Comparison of ENCODE assay signal across 1 cellular context in the genomic region with DNA sequence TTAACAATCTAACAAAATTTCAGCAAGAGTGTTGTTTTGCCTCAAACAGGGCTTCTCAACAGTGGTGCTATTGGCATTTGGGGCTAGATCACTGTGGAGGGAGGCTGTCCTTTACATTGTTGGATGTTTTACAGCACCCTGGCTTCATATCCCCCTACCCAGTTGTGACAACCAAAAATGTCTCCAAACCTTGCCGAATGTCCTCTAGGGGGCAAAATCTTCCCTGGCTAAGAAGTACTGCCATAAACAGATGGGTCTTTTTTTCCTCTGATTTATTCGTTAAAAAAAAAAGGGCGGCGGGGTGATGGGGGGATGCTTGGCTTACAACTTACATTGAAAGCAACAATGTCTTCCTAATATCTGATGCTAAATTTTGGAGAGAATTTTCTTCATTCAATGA.
TF ChIP-seq lines count a peak whose summit lies in the region.

No MANE protein-coding gene starts in this region.

TF ChIP-seq in GM12878, 131 proteins besides CTCF, POLR2A, EP300 and RAD21 (continued from another document):
- TF ChIP-seq, protein P1, sequence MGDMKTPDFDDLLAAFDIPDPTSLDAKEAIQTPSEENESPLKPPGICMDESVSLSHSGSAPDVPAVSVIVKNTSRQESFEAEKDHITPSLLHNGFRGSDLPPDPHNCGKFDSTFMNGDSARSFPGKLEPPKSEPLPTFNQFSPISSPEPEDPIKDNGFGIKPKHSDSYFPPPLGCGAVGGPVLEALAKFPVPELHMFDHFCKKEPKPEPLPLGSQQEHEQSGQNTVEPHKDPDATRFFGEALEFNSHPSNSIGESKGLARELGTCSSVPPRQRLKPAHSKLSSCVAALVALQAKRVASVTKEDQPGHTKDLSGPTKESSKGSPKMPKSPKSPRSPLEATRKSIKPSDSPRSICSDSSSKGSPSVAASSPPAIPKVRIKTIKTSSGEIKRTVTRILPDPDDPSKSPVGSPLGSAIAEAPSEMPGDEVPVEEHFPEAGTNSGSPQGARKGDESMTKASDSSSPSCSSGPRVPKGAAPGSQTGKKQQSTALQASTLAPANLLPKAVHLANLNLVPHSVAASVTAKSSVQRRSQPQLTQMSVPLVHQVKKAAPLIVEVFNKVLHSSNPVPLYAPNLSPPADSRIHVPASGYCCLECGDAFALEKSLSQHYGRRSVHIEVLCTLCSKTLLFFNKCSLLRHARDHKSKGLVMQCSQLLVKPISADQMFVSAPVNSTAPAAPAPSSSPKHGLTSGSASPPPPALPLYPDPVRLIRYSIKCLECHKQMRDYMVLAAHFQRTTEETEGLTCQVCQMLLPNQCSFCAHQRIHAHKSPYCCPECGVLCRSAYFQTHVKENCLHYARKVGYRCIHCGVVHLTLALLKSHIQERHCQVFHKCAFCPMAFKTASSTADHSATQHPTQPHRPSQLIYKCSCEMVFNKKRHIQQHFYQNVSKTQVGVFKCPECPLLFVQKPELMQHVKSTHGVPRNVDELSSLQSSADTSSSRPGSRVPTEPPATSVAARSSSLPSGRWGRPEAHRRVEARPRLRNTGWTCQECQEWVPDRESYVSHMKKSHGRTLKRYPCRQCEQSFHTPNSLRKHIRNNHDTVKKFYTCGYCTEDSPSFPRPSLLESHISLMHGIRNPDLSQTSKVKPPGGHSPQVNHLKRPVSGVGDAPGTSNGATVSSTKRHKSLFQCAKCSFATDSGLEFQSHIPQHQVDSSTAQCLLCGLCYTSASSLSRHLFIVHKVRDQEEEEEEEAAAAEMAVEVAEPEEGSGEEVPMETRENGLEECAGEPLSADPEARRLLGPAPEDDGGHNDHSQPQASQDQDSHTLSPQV (IDR thresholded peaks at IDR 0.05): no peak
- TF ChIP-seq TCF7 (IDR thresholded peaks at IDR 0.05; ENCODE audit: borderline replicate concordance) (no peak), EED (IDR thresholded peaks at IDR 0.05; ENCODE audit: low read depth) (no peak), IRF4 (IDR thresholded peaks at IDR 0.05; ENCODE audit: low read depth, low read length) (no peak), SUZ12 (IDR thresholded peaks at IDR 0.05; ENCODE audit: unreplicated experiment) (no peak)
- TF ChIP-seq, protein P2, sequence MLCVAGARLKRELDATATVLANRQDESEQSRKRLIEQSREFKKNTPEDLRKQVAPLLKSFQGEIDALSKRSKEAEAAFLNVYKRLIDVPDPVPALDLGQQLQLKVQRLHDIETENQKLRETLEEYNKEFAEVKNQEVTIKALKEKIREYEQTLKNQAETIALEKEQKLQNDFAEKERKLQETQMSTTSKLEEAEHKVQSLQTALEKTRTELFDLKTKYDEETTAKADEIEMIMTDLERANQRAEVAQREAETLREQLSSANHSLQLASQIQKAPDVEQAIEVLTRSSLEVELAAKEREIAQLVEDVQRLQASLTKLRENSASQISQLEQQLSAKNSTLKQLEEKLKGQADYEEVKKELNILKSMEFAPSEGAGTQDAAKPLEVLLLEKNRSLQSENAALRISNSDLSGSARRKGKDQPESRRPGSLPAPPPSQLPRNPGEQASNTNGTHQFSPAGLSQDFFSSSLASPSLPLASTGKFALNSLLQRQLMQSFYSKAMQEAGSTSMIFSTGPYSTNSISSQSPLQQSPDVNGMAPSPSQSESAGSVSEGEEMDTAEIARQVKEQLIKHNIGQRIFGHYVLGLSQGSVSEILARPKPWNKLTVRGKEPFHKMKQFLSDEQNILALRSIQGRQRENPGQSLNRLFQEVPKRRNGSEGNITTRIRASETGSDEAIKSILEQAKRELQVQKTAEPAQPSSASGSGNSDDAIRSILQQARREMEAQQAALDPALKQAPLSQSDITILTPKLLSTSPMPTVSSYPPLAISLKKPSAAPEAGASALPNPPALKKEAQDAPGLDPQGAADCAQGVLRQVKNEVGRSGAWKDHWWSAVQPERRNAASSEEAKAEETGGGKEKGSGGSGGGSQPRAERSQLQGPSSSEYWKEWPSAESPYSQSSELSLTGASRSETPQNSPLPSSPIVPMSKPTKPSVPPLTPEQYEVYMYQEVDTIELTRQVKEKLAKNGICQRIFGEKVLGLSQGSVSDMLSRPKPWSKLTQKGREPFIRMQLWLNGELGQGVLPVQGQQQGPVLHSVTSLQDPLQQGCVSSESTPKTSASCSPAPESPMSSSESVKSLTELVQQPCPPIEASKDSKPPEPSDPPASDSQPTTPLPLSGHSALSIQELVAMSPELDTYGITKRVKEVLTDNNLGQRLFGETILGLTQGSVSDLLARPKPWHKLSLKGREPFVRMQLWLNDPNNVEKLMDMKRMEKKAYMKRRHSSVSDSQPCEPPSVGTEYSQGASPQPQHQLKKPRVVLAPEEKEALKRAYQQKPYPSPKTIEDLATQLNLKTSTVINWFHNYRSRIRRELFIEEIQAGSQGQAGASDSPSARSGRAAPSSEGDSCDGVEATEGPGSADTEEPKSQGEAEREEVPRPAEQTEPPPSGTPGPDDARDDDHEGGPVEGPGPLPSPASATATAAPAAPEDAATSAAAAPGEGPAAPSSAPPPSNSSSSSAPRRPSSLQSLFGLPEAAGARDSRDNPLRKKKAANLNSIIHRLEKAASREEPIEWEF (IDR thresholded peaks at IDR 0.05; ENCODE audit: insufficient replicate concordance, low read depth, low read length): no peak
- TF ChIP-seq, protein P3, sequence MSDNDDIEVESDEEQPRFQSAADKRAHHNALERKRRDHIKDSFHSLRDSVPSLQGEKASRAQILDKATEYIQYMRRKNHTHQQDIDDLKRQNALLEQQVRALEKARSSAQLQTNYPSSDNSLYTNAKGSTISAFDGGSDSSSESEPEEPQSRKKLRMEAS (IDR thresholded peaks at IDR 0.05; ENCODE audit: low read depth, low read length): no peak
